Comparison of ENCODE assay signal across 8 cellular contexts in the genomic region with DNA sequence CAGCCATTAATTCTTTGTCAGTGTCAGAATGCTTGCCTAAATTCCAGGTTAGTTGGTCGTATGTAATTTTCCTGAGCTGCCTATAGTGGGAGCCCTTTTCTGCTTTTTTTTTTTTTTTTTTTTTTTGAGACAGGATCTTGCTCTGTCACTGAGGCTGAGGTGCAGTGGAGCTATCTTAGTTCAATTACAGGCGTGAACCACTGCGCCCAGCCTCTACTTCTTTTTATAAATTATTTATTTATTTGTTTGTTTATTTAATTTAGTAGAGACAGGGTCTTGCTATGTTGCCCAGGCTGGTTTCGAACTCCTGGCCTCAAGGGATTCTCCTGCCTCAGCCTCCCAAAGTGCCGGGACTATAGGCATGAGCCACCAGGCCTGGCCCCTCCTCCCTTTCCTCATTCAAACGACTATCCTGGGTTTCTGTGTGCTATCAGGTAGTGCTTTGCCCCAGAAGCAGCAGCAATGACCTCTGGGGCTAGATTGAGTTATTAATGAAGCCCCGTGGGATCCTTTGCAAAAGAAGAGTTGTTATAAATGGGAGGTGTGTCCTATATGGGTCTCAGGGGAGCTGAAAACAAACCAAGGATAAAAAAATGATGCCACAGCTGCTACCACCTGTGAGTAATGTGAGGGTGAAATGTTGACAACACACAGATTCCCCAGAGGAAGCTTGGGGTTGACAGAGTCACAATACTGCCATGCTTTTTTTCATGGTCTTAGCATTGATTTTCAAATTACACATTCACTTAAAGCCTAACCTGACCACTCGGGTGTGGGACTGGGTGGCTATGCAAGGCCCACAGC. TPM values are rescaled to one million over a fixed set of nuclear protein-coding genes. Genes with fewer than 3 reads are reported as not detected.
A peak's percentile ranks its signal among the peaks of the same experiment; 100 is the strongest.
DNase-seq lines count a peak whose midpoint lies in the region; ATAC-seq, FAIRE-seq and TF ChIP-seq lines count a peak whose summit lies in the region.

No MANE protein-coding gene starts in this region.

- no peak overlapping the region for H3K27ac ChIP-seq in 22Rv1

- DNase-seq in GM13976 (ENCODE audit: low spot score) (peak; percentile 25), NCI-H2029 treated with DMSO at 0.1 percent for 48 hours (lab: John Stamatoyannopoulos, UW) (peak; percentile 78), dermis blood vessel endothelial cell (peak; percentile 27), GM12891 (ENCODE audit: insufficient read length, low spot score) (no peak), left cardiac atrium (no peak), NCI-H524 treated with DMSO at 0.1 percent for 48 hours (lab: John Stamatoyannopoulos, UW) (no peak)

- in situ Hi-C loops in GM13976 (cut with MboI; ENCODE audit: low sequenced_read_pairs, unreplicated experiment): loop anchor here (10.0 to 25.0 kb wide), 2 partner anchors 246 to 373 kb away; a partner anchor contains a TSS

- no peak for TF ChIP-seq POLR2A in GM12891 (IDR thresholded peaks at IDR 0.05; ENCODE audit: low read depth, low read length)

- peak; percentile 81 for TF ChIP-seq CTCF in 22Rv1 (IDR thresholded peaks at IDR 0.05)
- TF ChIP-seq CTCF in GM13976 (IDR thresholded peaks at IDR 0.05; ENCODE audit: borderline replicate concordance, control extremely low read depth, extremely low read depth, insufficient read depth, missing control alignments): peak; percentile 14

- intact Hi-C loops in left cardiac atrium (cut with DNase I): no loop called here

- FAIRE-seq in GM12891 (lab: Jason Lieb, UNC): no peak

- ATAC-seq in GM18517 (IDR thresholded peaks at IDR 0.05; ENCODE audit: unreplicated experiment): no peak
- no peak for ATAC-seq in left cardiac atrium

TF ChIP-seq in GM12891, 5 proteins besides CTCF, POLR2A, EP300 and RAD21:
- no peak for TF ChIP-seq TAF1 (IDR thresholded peaks at IDR 0.05; ENCODE audit: low read depth, low read length)
- no peak for TF ChIP-seq SPI1 (IDR thresholded peaks at IDR 0.05; ENCODE audit: low read depth, low read length)
- TF ChIP-seq PAX5 (IDR thresholded peaks at IDR 0.05; ENCODE audit: insufficient read depth, low read length, severe bottlenecking): no peak
- no peak for TF ChIP-seq POLR2AphosphoS5 (IDR thresholded peaks at IDR 0.05; ENCODE audit: low read depth, low read length)
- TF ChIP-seq POU2F2 (IDR thresholded peaks at IDR 0.05; ENCODE audit: low read depth, low read length): no peak
TF ChIP-seq in GM12891: peak in this region for 0.

RNA-seq across cellular contexts. Expression of a gene that starts 34.6 kb away (rescaled TPM):
- total RNA-seq in dermis blood vessel endothelial cell (138 and 262 TPM in 2 replicates), left cardiac atrium (100 to 1,000 TPM in 1 of 2 donors, 10 to 100 TPM in 1; 99.0 to 103 TPM)
- polyA plus RNA-seq in GM12891 (2012; ENCODE audit: low read depth, missing spikeins): 204 TPM

Comparison
In these comparisons a context has a peak if more than half of its experiments do, and no peak if none do; other contexts are left out.
1. DNase-seq: peak in GM13976 (single experiment), NCI-H2029 treated with DMSO at 0.1 percent for 48 hours (single experiment) and dermis blood vessel endothelial cell (single experiment); none in GM12891 (single experiment), left cardiac atrium (single experiment) and NCI-H524 treated with DMSO at 0.1 percent for 48 hours (single experiment).